Comparison of ENCODE assay signal across 29 cellular contexts in genomic region chr9:26145938-26146337, GRCh38.
"Had no signal": no experiment of that assay in that cellular context is flagged by ENCODE, and none has a peak within 500 bp of the region (broad histone marks: within the 10 kb centered on the region; RNA-seq: fewer than 3 reads in every experiment).

No MANE protein-coding gene starts in this region.

- FAIRE-seq: endometrium, endothelial cell of umbilical vein, frontal cortex had no signal

- ATAC-seq: effector memory CD8-positive, alpha-beta T cell; esophagus mucosa; foreskin keratinocyte; gastrocnemius medialis; gastroesophageal sphincter; heart left ventricle; heart right ventricle had no signal

- H3K27ac ChIP-seq: colonic mucosa, coronary artery, dorsolateral prefrontal cortex, epithelial cell of prostate, esophagus muscularis mucosa, esophagus squamous epithelium, foreskin keratinocyte, gastrocnemius medialis, gastroesophageal sphincter, heart left ventricle, heart right ventricle, hepatocyte had no signal

- H3K9me3 ChIP-seq: esophagus muscularis mucosa, esophagus squamous epithelium, gastrocnemius medialis, gastroesophageal sphincter had no signal

- DNase-seq: colonic mucosa; cortex of kidney; dermis blood vessel endothelial cell; dorsolateral prefrontal cortex; effector CD4-positive, alpha-beta T cell; effector CD8-positive, alpha-beta T cell; effector memory CD4-positive, alpha-beta T cell; effector memory CD8-positive, alpha-beta T cell; endodermal cell; erythroblast; esophagus squamous epithelium; foreskin fibroblast; foreskin keratinocyte; foreskin melanocyte; gastrocnemius medialis; glutamatergic neuron; head of caudate nucleus; heart left ventricle; heart right ventricle had no signal

- H3K36me3 ChIP-seq: colonic mucosa, esophagus muscularis mucosa, esophagus squamous epithelium, gastrocnemius medialis, gastroesophageal sphincter, heart left ventricle, heart right ventricle had no signal

- H3K4me1 Mint-ChIP-seq: endodermal cell had no signal

- H3K9me3 Mint-ChIP-seq: dendritic cell treated with granulocyte-macrophage colony-stimulating factor and Interleukin-4, amounts not matched to agents 40 ng/mL and 50 ng/mL, for 4 days; endodermal cell had no signal

- H3K27me3 Mint-ChIP-seq: dendritic cell treated with granulocyte-macrophage colony-stimulating factor and Interleukin-4, amounts not matched to agents 40 ng/mL and 50 ng/mL, for 4 days; effector memory CD8-positive, alpha-beta T cell had no signal

- H3K4me2 ChIP-seq: hepatocyte had no signal

- H3K27ac Mint-ChIP-seq: dendritic cell treated with granulocyte-macrophage colony-stimulating factor and Interleukin-4, amounts not matched to agents 40 ng/mL and 50 ng/mL, for 4 days; effector memory CD8-positive, alpha-beta T cell; endodermal cell had no signal

- H3K27me3 ChIP-seq: colonic mucosa, dorsolateral prefrontal cortex, esophagus muscularis mucosa, esophagus squamous epithelium, foreskin keratinocyte, gastrocnemius medialis, gastroesophageal sphincter, heart left ventricle, heart right ventricle, hepatocyte had no signal

- H2AFZ ChIP-seq: hepatocyte had no signal

- H3K4me3 ChIP-seq: colonic mucosa, coronary artery, dorsolateral prefrontal cortex, esophagus muscularis mucosa, esophagus squamous epithelium, gastrocnemius medialis, gastroesophageal sphincter, heart left ventricle, heart right ventricle, hepatocyte had no signal

- H3K4me1 ChIP-seq: colonic mucosa, esophagus muscularis mucosa, esophagus squamous epithelium, foreskin keratinocyte, gastrocnemius medialis, gastroesophageal sphincter, heart left ventricle, heart right ventricle had no signal

- H3K4me3 Mint-ChIP-seq: dendritic cell treated with granulocyte-macrophage colony-stimulating factor and Interleukin-4, amounts not matched to agents 40 ng/mL and 50 ng/mL, for 4 days; effector memory CD8-positive, alpha-beta T cell; endodermal cell had no signal

- H3K79me2 ChIP-seq: hepatocyte had no signal
